Comparison of ENCODE assay signal across 7 cellular contexts in genomic region chr6:29011276-29011734, GRCh38. TPM values are rescaled to one million over a fixed set of nuclear protein-coding genes. Genes with fewer than 3 reads are reported as not detected.
A peak's percentile ranks its signal among the peaks of the same experiment; 100 is the strongest.
DNase-seq lines count a peak whose midpoint lies in the region; ATAC-seq and TF ChIP-seq lines count a peak whose summit lies in the region.

No MANE protein-coding gene starts in this region.

- ATAC-seq in upper lobe of left lung (ENCODE audit: low FRiP score in 2 of 2) (peak in 1 of 2 donors; percentile 88), HG02885 (IDR thresholded peaks at IDR 0.05; ENCODE audit: poor library complexity, unreplicated experiment) (no peak)

- WGBS in esophagus muscularis mucosa = under 1% methylated on average over 14 of the region's 30 CpGs
- WGBS in upper lobe of left lung, 2 donors = 0 to 3% methylated on average over 29 to 30 of the region's 30 CpGs

- no peaks in the 10 kb centered on the region for H3K9me3 ChIP-seq in esophagus muscularis mucosa
- no peaks in the 10 kb centered on the region for H3K9me3 ChIP-seq in upper lobe of left lung

- H3K36me3 ChIP-seq in esophagus muscularis mucosa (no peaks in the 10 kb centered on the region), upper lobe of left lung (no peaks in the 10 kb centered on the region)

- DNase-seq in GM10266 (ENCODE audit: extremely low spot score) = peak; percentile 43
- DNase-seq in NCI-H226 = peak; percentile 20
- peak; percentile 36 for DNase-seq in activated CD8-positive, alpha-beta memory T cell treated with anti-CD3 and anti-CD28 coated beads, Interleukin-2, amount 50 U/mL, for 1 hour (ENCODE audit: extremely low read depth)
- DNase-seq in esophagus muscularis mucosa (ENCODE audit: extremely low spot score) = no peak
- peak; percentile 67 for DNase-seq in myocyte (ENCODE audit: low read depth)
- peak in 1 of 2 donors; percentile 73 for DNase-seq in upper lobe of left lung

- H3K27ac ChIP-seq in esophagus muscularis mucosa (replicated peaks in 1 of 4) = no peak overlapping the region
- H3K27ac ChIP-seq in upper lobe of left lung = no peak overlapping the region

- H3K4me3 ChIP-seq in esophagus muscularis mucosa = peak overlapping the region; percentile 50 to 63 (median 52)
- H3K4me3 ChIP-seq in upper lobe of left lung = peak overlapping the region; percentile 1 to 53 (median 37)

- intact Hi-C loops in esophagus muscularis mucosa (cut with DNase I) = loop anchor here (10.0 kb wide), 1 partner anchor 147 kb away; no protein-coding TSS in a partner anchor

- H3K27me3 ChIP-seq in esophagus muscularis mucosa (peaks cover 0 to 43% (median 17%) of the 10 kb centered on the region in 4 donors), upper lobe of left lung (peaks cover 0 to 10% (median 5%) of the 10 kb centered on the region in 4 donors)

- TF ChIP-seq CTCF in GM10266 (IDR thresholded peaks at IDR 0.05; ENCODE audit: control insufficient read depth, insufficient read depth, low read depth, missing control alignments) (no peak), esophagus muscularis mucosa (IDR thresholded peaks at IDR 0.05) (no peak), upper lobe of left lung (IDR thresholded peaks at IDR 0.05) (no peak)

- no peak for TF ChIP-seq POLR2A in esophagus muscularis mucosa (IDR thresholded peaks at IDR 0.05; ENCODE audit: low read depth)
- no peak for TF ChIP-seq POLR2A in upper lobe of left lung (IDR thresholded peaks at IDR 0.05)

- TF ChIP-seq EP300 in esophagus muscularis mucosa (IDR thresholded peaks at IDR 0.05) (no peak), upper lobe of left lung (IDR thresholded peaks at IDR 0.05) (no peak)

- H3K4me1 ChIP-seq in esophagus muscularis mucosa = peaks cover 6 to 27% (median 14%) of the 10 kb centered on the region in 4 donors
- peaks cover 1 to 22% (median 6%) of the 10 kb centered on the region in 4 donors for H3K4me1 ChIP-seq in upper lobe of left lung

RNA-seq across cellular contexts. Expression of gene ZNF311, which starts 6.2 kb away (rescaled TPM):
- total RNA-seq in esophagus muscularis mucosa (1 to 10 TPM in 1 of 4 donors, under 1 TPM in 3; 0.17 to 1.7 (median 0.53) TPM), myocyte (0.32 and 1.5 TPM in 2 replicates), upper lobe of left lung (1 to 10 TPM in 4 of 6 donors, under 1 TPM in 1, not detected in 1; 0.76 to 6.3 (median 1.7) TPM)
- polyA plus RNA-seq in myocyte (2012) = 0.62 TPM

RNA-seq across cellular contexts. Expression of gene OR2W1, which starts 33.7 kb away (rescaled TPM):
- total RNA-seq in esophagus muscularis mucosa = not detected
- not detected in 2 replicates for total RNA-seq in myocyte
- not detected for polyA plus RNA-seq in myocyte (2012)
- not detected for total RNA-seq in upper lobe of left lung
